Comparison of ENCODE assay signal across 14 cellular contexts in genomic region chr2:4135765-4136164, GRCh38.
DNase-seq lines count a peak whose midpoint lies in the region; ATAC-seq and TF ChIP-seq lines count a peak whose summit lies in the region.
"Had no signal": no experiment of that assay in that cellular context is flagged by ENCODE, and none has a peak within 500 bp of the region (broad histone marks: within the 10 kb centered on the region; RNA-seq: fewer than 3 reads in every experiment).

No MANE protein-coding gene starts in this region.

- H3K27me3 ChIP-seq in BLaER1: no peaks in the 10 kb centered on the region
- no peaks in the 10 kb centered on the region for H3K27me3 ChIP-seq in H7 (ENCODE audit: control insufficient read depth, insufficient read depth, low read length)
- no peaks in the 10 kb centered on the region for H3K27me3 ChIP-seq in SJCRH30
- H3K27me3 ChIP-seq in lower lobe of right lung (ENCODE audit: low read depth): no peaks in the 10 kb centered on the region

- ATAC-seq in lower lobe of right lung (no peak), HG02763 (IDR thresholded peaks at IDR 0.05; ENCODE audit: unreplicated experiment) (no peak), esophagus mucosa (no peak)
- ATAC-seq: SK-N-SH treated with all-trans-retinoic acid at 6 μM for 48 hours had no signal

- peak overlapping the region; percentile 93 for H3K4me2 ChIP-seq in BLaER1

- no peak for TF ChIP-seq CTCF in lower lobe of right lung (IDR thresholded peaks at IDR 0.05)

- H3K9me3 ChIP-seq in BLaER1 (peaks cover 33% of the 10 kb centered on the region), SJCRH30 (replicated peaks) (no peaks in the 10 kb centered on the region; the same call in 1 of the 2 replicates), lower lobe of right lung (peaks cover 20% of the 10 kb centered on the region)

- intact Hi-C loops in lower lobe of right lung (cut with DNase I): no loop called here

- DNase-seq in H7 (peak; percentile 12), SJCRH30 (peak in 1 of 2 experiments; percentile 5), lower lobe of right lung (peak; percentile 45), NCI-H1930 (lab: John Stamatoyannopoulos, UW) (no peak)
- DNase-seq in activated CD4-positive, CD25-positive, alpha-beta regulatory T cell (lab: John Stamatoyannopoulos, UW): no peak
- DNase-seq: IMR-90, NCI-H1417, NCI-H2029 treated with DMSO at 0.1 percent for 48 hours, NCI-H510A treated with DMSO at 0.1 percent for 48 hours, SHP77 had no signal

- H3K36me3 ChIP-seq in BLaER1: peaks cover 28% of the 10 kb centered on the region
- H3K36me3 ChIP-seq in H7 (replicated peaks; ENCODE audit: control insufficient read depth, insufficient read depth, low read length): no peaks in the 10 kb centered on the region
- no peaks in the 10 kb centered on the region for H3K36me3 ChIP-seq in SJCRH30
- no peaks in the 10 kb centered on the region for H3K36me3 ChIP-seq in lower lobe of right lung

- H3K4me1 ChIP-seq in BLaER1 (peaks cover 37% of the 10 kb centered on the region), SJCRH30 (peaks cover 12% of the 10 kb centered on the region), lower lobe of right lung (no peaks in the 10 kb centered on the region)

- H3K9ac ChIP-seq in BLaER1: peak overlapping the region; percentile 79

- H4K20me1 ChIP-seq in BLaER1: no peaks in the 10 kb centered on the region

- peak overlapping the region; percentile 94 for H3K27ac ChIP-seq in BLaER1
- peak overlapping the region; percentile 5; the same call in 1 of the 2 replicates for H3K27ac ChIP-seq in SJCRH30
- no peak overlapping the region for H3K27ac ChIP-seq in lower lobe of right lung

- H3K4me3 ChIP-seq in BLaER1 (peak overlapping the region; percentile 68), H7 (ENCODE audit: insufficient read depth, low read depth, low read length) (no peak overlapping the region), SJCRH30 (no peak overlapping the region), lower lobe of right lung (no peak overlapping the region)

Comparison
In these comparisons a context has a peak if more than half of its experiments do, and no peak if none do; other contexts are left out.
1. DNase-seq: peak in H7 (single experiment) and lower lobe of right lung (single experiment); none in activated CD4-positive, CD25-positive, alpha-beta regulatory T cell (0 of 4) and NCI-H1930 (0 of 2).